ENCODE assay signal across 8 cellular contexts in genomic region chr11:65083134-65083833, GRCh38. TPM values are rescaled to one million over a fixed set of nuclear protein-coding genes. Genes with fewer than 3 reads are reported as not detected.
DNase-seq lines count a peak whose midpoint lies in the region; ATAC-seq and TF ChIP-seq lines count a peak whose summit lies in the region.

No MANE protein-coding gene starts in this region.

- no peaks in the 10 kb centered on the region for H3K9me3 ChIP-seq in lung (ENCODE audit: control insufficient read depth in 2 of 2, insufficient read depth in 1 of 2, low read length in 1 of 2)

- peaks cover 0 to 8% of the 10 kb centered on the region in 2 donors for H3K4me1 ChIP-seq in lung (ENCODE audit: control insufficient read depth in 2 of 2, insufficient read depth in 2 of 2, low read length in 2 of 2)

- peak; percentile 14 for ATAC-seq in GM18909 (IDR thresholded peaks at IDR 0.05; ENCODE audit: poor library complexity, unreplicated experiment)
- peak; percentile 22 for ATAC-seq in HG03097 (IDR thresholded peaks at IDR 0.05; ENCODE audit: low FRiP score, unreplicated experiment)
- ATAC-seq in activated naive CD8-positive, alpha-beta T cell treated with anti-CD3 and anti-CD28 coated beads, Interleukin-2, amount 50 U/mL, for 24 hours: no peak
- ATAC-seq in lung (ENCODE audit: insufficient read depth, low FRiP score): no peak

- POLR2A ChIA-PET in HEK293T (lab: Yijun Ruan, JAX): interaction anchor here (0.7 to 2.4 kb wide), 12 partner anchors 10 to 87 kb away, joined by 3 to 11 read pairs (median 4); partner anchors contain the start of genes ARL2, BATF2, FAU and MRPL49

- no peaks in the 10 kb centered on the region for H3K27me3 ChIP-seq in lung (ENCODE audit: control insufficient read depth, insufficient read depth)

- peak overlapping the region; percentile 97 for H3K27ac Mint-ChIP-seq in activated naive CD8-positive, alpha-beta T cell treated with anti-CD3 and anti-CD28 coated beads, Interleukin-2, amount 50 U/mL, for 24 hours

- no peaks in the 10 kb centered on the region for H3K9me3 Mint-ChIP-seq in activated naive CD8-positive, alpha-beta T cell treated with anti-CD3 and anti-CD28 coated beads, Interleukin-2, amount 50 U/mL, for 24 hours

- H3K4me3 ChIP-seq in lung: peak overlapping the region; percentile 39

- no peaks in the 10 kb centered on the region for H3K27me3 Mint-ChIP-seq in activated naive CD8-positive, alpha-beta T cell treated with anti-CD3 and anti-CD28 coated beads, Interleukin-2, amount 50 U/mL, for 24 hours

- peaks cover 0 to 27% of the 10 kb centered on the region in 2 donors for H3K36me3 ChIP-seq in lung (ENCODE audit: control insufficient read depth in 2 of 2, insufficient read depth in 2 of 2, low read length in 2 of 2)

- CTCF ChIA-PET in HEK293T (lab: Yijun Ruan, JAX): interaction anchor here (0.9 to 2.0 kb wide), 3 partner anchors 34 to 68 kb away, joined by 3 to 6 read pairs (median 3); partner anchors contain the start of gene ZNHIT2

- no peak for DNase-seq in activated naive CD8-positive, alpha-beta T cell treated with anti-CD3 and anti-CD28 coated beads, Interleukin-2, amount 50 U/mL, for 24 hours
- DNase-seq in lung (ENCODE audit: low spot score) (no peak), DMS53 treated with DMSO at 0.1 percent for 48 hours (lab: John Stamatoyannopoulos, UW; ENCODE audit: unreplicated experiment) (no peak), HEK293T (ENCODE audit: extremely low spot score) (no peak), NCI-H526 treated with DMSO at 0.1 percent for 48 hours (lab: John Stamatoyannopoulos, UW) (no peak), cerebellum (ENCODE audit: low spot score) (no peak)

- peaks cover 62% of the 10 kb centered on the region for H3K4me1 Mint-ChIP-seq in activated naive CD8-positive, alpha-beta T cell treated with anti-CD3 and anti-CD28 coated beads, Interleukin-2, amount 50 U/mL, for 24 hours

- TF ChIP-seq CTCF in lung (IDR thresholded peaks at IDR 0.05; ENCODE audit: control extremely low read depth, extremely low read depth): no peak

- H3K27ac ChIP-seq in lung (ENCODE audit: low read depth in 1 of 2, low read length in 1 of 2): peak overlapping the region in 1 of 2 donors; percentile 34

- WGBS in lung, 2 donors: 5 to 8% methylated on average over 12 to 13 of the region's 13 CpGs

- peak overlapping the region; percentile 98 for H3K4me3 Mint-ChIP-seq in activated naive CD8-positive, alpha-beta T cell treated with anti-CD3 and anti-CD28 coated beads, Interleukin-2, amount 50 U/mL, for 24 hours

- peaks cover 54% of the 10 kb centered on the region for H3K36me3 Mint-ChIP-seq in activated naive CD8-positive, alpha-beta T cell treated with anti-CD3 and anti-CD28 coated beads, Interleukin-2, amount 50 U/mL, for 24 hours (ENCODE audit: low read depth)

TF ChIP-seq in HEK293T, 16 proteins besides CTCF, POLR2A, EP300 and RAD21:
- TF ChIP-seq PKNOX1 (IDR thresholded peaks at IDR 0.05): no peak
- no peak for TF ChIP-seq FOXA1 (IDR thresholded peaks at IDR 0.05)
- no peak for TF ChIP-seq HDGF (IDR thresholded peaks at IDR 0.05; ENCODE audit: borderline replicate concordance)
- no peak for TF ChIP-seq ELF4 (IDR thresholded peaks at IDR 0.05)
- no peak for TF ChIP-seq BHLHE40 (IDR thresholded peaks at IDR 0.05; ENCODE audit: borderline replicate concordance)
- no peak for TF ChIP-seq TARDBP (IDR thresholded peaks at IDR 0.05)
- TF ChIP-seq ARNT (IDR thresholded peaks at IDR 0.05): no peak
- no peak for TF ChIP-seq SP1 (IDR thresholded peaks at IDR 0.05)
- no peak for TF ChIP-seq LEF1 (IDR thresholded peaks at IDR 0.05; ENCODE audit: borderline replicate concordance)
- TF ChIP-seq NFRKB (IDR thresholded peaks at IDR 0.05): no peak
- no peak for TF ChIP-seq FOXK2 (IDR thresholded peaks at IDR 0.05)
- no peak for TF ChIP-seq ZNF384 (IDR thresholded peaks at IDR 0.05)
- no peak for TF ChIP-seq SUZ12 (IDR thresholded peaks at IDR 0.05)
- TF ChIP-seq L3MBTL2 (conservative IDR thresholded peaks at IDR 0.05): no peak
- TF ChIP-seq FOXM1 (IDR thresholded peaks at IDR 0.05; ENCODE audit: borderline replicate concordance): no peak
- no peak for TF ChIP-seq CTBP1 (IDR thresholded peaks at IDR 0.05; ENCODE audit: borderline replicate concordance)
TF ChIP-seq in HEK293T: peak in this region for 0.

RNA-seq across cellular contexts. Expression of gene CDCA5, which starts 0.6 kb away (rescaled TPM):
- total RNA-seq in lung: 1 to 10 TPM; 2.2 to 2.7 TPM
- 1 to 10 TPM; 1.8 to 2.1 TPM for polyA plus RNA-seq in lung
- 4.5 TPM for total RNA-seq in cerebellum

RNA-seq across cellular contexts. Expression of gene ZFPL1, which starts 0.7 kb away (rescaled TPM):
- total RNA-seq in lung (10 to 100 TPM; 34.5 to 35.4 TPM), cerebellum (12.1 TPM)
- 10 to 100 TPM; 35.1 to 45.8 TPM for polyA plus RNA-seq in lung

RNA-seq across cellular contexts. Expression of gene VPS51, which starts 12.7 kb away (rescaled TPM):
- total RNA-seq in lung (100 to 1,000 TPM; 128 to 164 TPM), cerebellum (102 TPM)
- 100 to 1,000 TPM in 1 of 2 donors, 10 to 100 TPM in 1; 69.6 to 120 TPM for polyA plus RNA-seq in lung

RNA-seq across cellular contexts. Expression of gene NAALADL1, which starts 24.9 kb away (rescaled TPM):
- total RNA-seq in lung: 10 to 100 TPM; 12.4 to 22.0 TPM
- polyA plus RNA-seq in lung: 10 to 100 TPM in 1 of 2 donors, 1 to 10 TPM in 1; 7.4 to 14.0 TPM
- total RNA-seq in cerebellum: 4.1 TPM

RNA-seq across cellular contexts. Expression of gene TM7SF2, which starts 28.4 kb away (rescaled TPM):
- 10 to 100 TPM; 41.0 to 68.4 TPM for total RNA-seq in lung
- polyA plus RNA-seq in lung: 10 to 100 TPM; 30.3 to 82.7 TPM
- total RNA-seq in cerebellum: 30.4 TPM

Comparison
In these comparisons a context has a peak if more than half of its experiments do, and no peak if none do; other contexts are left out.
1. ATAC-seq: peak in GM18909 (single experiment) and HG03097 (single experiment); none in activated naive CD8-positive, alpha-beta T cell treated with anti-CD3 and anti-CD28 coated beads, Interleukin-2, amount 50 U/mL, for 24 hours (single experiment) and lung (single experiment).